25 cellular contexts compared by ENCODE assay signal in the genomic region with DNA sequence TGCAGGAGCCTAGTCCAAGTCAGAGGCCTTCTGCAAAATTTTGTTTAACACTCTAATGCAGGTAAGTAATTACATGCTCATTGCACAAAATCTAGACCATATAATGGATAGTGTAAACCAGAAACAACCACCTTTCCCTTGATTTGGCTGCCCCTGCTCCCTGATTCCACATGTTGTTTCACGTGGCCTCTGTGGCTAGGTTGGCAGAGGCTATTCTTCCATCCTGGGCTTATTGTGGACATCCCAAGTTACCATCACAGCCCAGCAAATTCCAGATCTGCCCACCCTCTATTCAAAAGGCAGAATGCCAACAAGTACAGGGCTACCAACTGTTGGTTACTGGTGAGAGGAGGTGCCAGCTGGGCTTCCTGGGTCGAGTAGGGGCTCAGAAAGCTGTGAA.
"Had no signal": no experiment of that assay in that cellular context is flagged by ENCODE, and none has a peak within 500 bp of the region (broad histone marks: within the 10 kb centered on the region; RNA-seq: fewer than 3 reads in every experiment).

No MANE protein-coding gene starts in this region.

- H3K4me3 ChIP-seq: adrenal gland, cardiac muscle cell, colonic mucosa, thoracic aorta, upper lobe of left lung had no signal

- DNase-seq: activated CD4-positive, alpha-beta T cell treated with anti-CD3 and anti-CD28 coated beads for 4 hours; activated CD4-positive, alpha-beta T cell treated with anti-CD3 and anti-CD28 coated beads, Interleukin-2, amount 50 U/mL, for 4 hours; activated effector memory CD4-positive, alpha-beta T cell treated with anti-CD3 and anti-CD28 coated beads, Interleukin-2, amount 50 U/mL, for 16 hours; activated naive CD4-positive, alpha-beta T cell treated with anti-CD3 and anti-CD28 coated beads for 36 hours; activated naive CD8-positive, alpha-beta T cell treated with anti-CD3 and anti-CD28 coated beads for 36 hours; activated T-cell treated with anti-CD3 and anti-CD28 coated beads for 4 hours; adrenal gland; aorta; cerebellar nuclear complex; effector CD8-positive, alpha-beta T cell; glutamatergic neuron; left cardiac atrium; left ventricle myocardium superior; naive thymus-derived CD4-positive, alpha-beta T cell; occipital lobe; posterior cingulate gyrus; right cardiac atrium; stimulated activated CD4-positive, alpha-beta T cell treated with anti-CD3 and anti-CD28 coated beads, Interleukin-12 subunit alpha, Interleukin-12 subunit beta, amount 100 ng/mL, for 4 hours; stimulated activated CD4-positive, alpha-beta T cell treated with anti-CD3 and anti-CD28 coated beads, Interleukin-4, amount 100 ng/mL, for 1 hour; stimulated activated naive CD8-positive, alpha-beta T cell treated with anti-CD3 and anti-CD28 coated beads, Interleukin-15, Interleukin-2, amounts not matched to agents 100 U/mL and 50 U/mL, for 24 hours; T-helper 1 cell had no signal

- H3K27ac ChIP-seq: adrenal gland, cardiac muscle cell, colonic mucosa, thoracic aorta, upper lobe of left lung had no signal

- H3K27me3 ChIP-seq: adrenal gland, cardiac muscle cell, colonic mucosa, upper lobe of left lung had no signal

- ATAC-seq: left cardiac atrium; left ventricle myocardium superior; naive thymus-derived CD4-positive, alpha-beta T cell; right cardiac atrium; stimulated activated naive CD8-positive, alpha-beta T cell treated with anti-CD3 and anti-CD28 coated beads, Interleukin-15, Interleukin-2, amounts not matched to agents 100 U/mL and 50 U/mL, for 24 hours had no signal

- H3K36me3 ChIP-seq: adrenal gland, cardiac muscle cell, colonic mucosa, thoracic aorta, upper lobe of left lung had no signal

- H3K4me1 ChIP-seq: adrenal gland, colonic mucosa, upper lobe of left lung had no signal

- H3K9me3 ChIP-seq: adrenal gland, colonic mucosa, thoracic aorta, upper lobe of left lung had no signal
